ENCODE assay signal across 33 cellular contexts in the genomic region with DNA sequence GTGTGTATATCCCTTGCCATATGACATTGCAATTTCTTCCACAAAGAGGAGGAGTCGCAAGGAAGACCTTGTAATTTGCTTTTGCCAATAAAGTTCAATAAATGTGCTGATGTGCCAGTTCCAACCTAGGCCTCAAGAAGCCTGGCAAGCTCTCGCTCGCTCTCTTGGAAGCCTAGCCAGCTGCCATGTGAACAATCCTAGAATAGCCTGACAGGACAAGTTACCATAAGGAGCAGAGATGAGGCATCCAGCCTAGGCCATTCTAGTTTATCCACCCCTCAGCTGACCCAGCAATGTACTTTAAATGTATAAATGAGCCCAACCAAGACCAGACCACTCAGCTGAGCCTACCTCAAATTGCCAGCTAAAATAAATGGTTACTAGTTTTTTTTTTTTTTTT.
"Had no signal": no experiment of that assay in that cellular context is flagged by ENCODE, and none has a peak within 500 bp of the region (broad histone marks: within the 10 kb centered on the region; RNA-seq: fewer than 3 reads in every experiment).

No MANE protein-coding gene starts in this region.

- H3K4me3 ChIP-seq: adrenal gland, ascending aorta, body of pancreas, breast epithelium, cardiac muscle cell had no signal

- H3K36me3 ChIP-seq: adrenal gland, ascending aorta, brain microvascular endothelial cell, breast epithelium, cardiac muscle cell had no signal

- ATAC-seq: activated naive CD4-positive, alpha-beta T cell treated with anti-CD3 and anti-CD28 coated beads, Interleukin-2, amount 50 U/mL, for 72 hours; activated naive CD8-positive, alpha-beta T cell treated with anti-CD3 and anti-CD28 coated beads, Interleukin-2, amount 50 U/mL, for 24 hours; activated T-cell treated with anti-CD3 and anti-CD28 coated beads, Interleukin-2, amount 50 U/mL, for 4 hours; activated T-cell treated with anti-CD3 and anti-CD28 coated beads, Interleukin-2, amount 50 U/mL, for 72 hours; activated T-helper 17 cell treated with anti-CD3 and anti-CD28 coated beads, Interleukin-2, amount 50 U/mL, for 72 hours; body of pancreas had no signal

- H3K27me3 ChIP-seq: adrenal gland, ascending aorta, body of pancreas, brain microvascular endothelial cell, breast epithelium, cardiac muscle cell had no signal

- H3K4me1 ChIP-seq: adrenal gland, ascending aorta, body of pancreas, breast epithelium had no signal

- H3K9me3 ChIP-seq: adrenal gland, ascending aorta, body of pancreas, breast epithelium had no signal

- DNase-seq: activated effector memory CD4-positive, alpha-beta T cell treated with anti-CD3 and anti-CD28 coated beads, Interleukin-2, amount 50 U/mL, for 16 hours; activated effector memory CD4-positive, alpha-beta T cell treated with Interleukin-2 at 50 U/mL for 16 hours; activated gamma-delta T cell; activated gamma-delta T cell treated with Interleukin-2 at 50 U/mL for 16 hours; activated naive CD4-positive, alpha-beta T cell; activated naive CD4-positive, alpha-beta T cell treated with anti-CD3 and anti-CD28 coated beads for 36 hours; activated naive CD4-positive, alpha-beta T cell treated with anti-CD3 and anti-CD28 coated beads, Interleukin-2, amount 10 ng/mL, durations not matched to agents 7 days and 5 days; activated naive CD4-positive, alpha-beta T cell treated with anti-CD3 and anti-CD28 coated beads, Interleukin-2, amount 50 U/mL, for 16 hours; activated naive CD4-positive, alpha-beta T cell treated with Interleukin-2 at 50 U/mL for 16 hours; activated naive CD8-positive, alpha-beta T cell treated with anti-CD3 and anti-CD28 coated beads for 36 hours; activated naive CD8-positive, alpha-beta T cell treated with anti-CD3 and anti-CD28 coated beads, Interleukin-2, amount 10 ng/mL, durations not matched to agents 7 days and 5 days; activated naive CD8-positive, alpha-beta T cell treated with anti-CD3 and anti-CD28 coated beads, Interleukin-2, amount 50 U/mL, for 24 hours; activated T-cell treated with anti-CD3 and anti-CD28 coated beads for 4 hours; activated T-cell treated with anti-CD3 and anti-CD28 coated beads, Interleukin-2, amount 50 U/mL, for 1 hour; activated T-cell treated with anti-CD3 and anti-CD28 coated beads, Interleukin-2, amount 50 U/mL, for 24 hours; activated T-cell treated with anti-CD3 and anti-CD28 coated beads, Interleukin-2, amount 50 U/mL, for 4 hours; activated T-cell treated with anti-CD3 and anti-CD28 coated beads, Interleukin-2, amount 50 U/mL, for 48 hours; activated T-cell treated with anti-CD3 and anti-CD28 coated beads, Interleukin-2, amount 50 U/mL, for 72 hours; adrenal gland; amniotic stem cell; amygdala; anterior cingulate cortex; aorta; body of pancreas; brain microvascular endothelial cell; caudate nucleus; central memory CD4-positive, alpha-beta T cell; cerebellar nuclear complex had no signal

- H3K27ac ChIP-seq: adrenal gland, ascending aorta, body of pancreas, brain microvascular endothelial cell, breast epithelium, cardiac muscle cell had no signal
